In the genomic region with DNA sequence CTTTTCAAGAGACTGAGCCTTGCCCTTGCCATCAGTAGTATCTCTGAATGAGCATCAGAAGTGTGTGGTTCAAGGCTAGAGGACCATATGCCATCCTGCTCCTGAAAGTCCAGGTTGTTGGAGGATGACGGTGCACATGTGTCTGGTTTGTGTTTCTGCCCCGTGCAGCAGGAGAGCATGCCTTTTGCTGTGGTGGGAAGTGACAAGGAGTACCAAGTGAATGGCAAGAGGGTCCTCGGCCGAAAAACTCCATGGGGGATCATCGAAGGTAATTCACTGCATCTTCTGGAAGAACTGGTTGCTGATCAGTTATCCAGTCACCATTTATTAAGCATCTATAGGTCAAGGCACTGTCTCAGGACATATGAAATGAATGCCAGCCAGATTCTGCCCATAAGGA, we compare ENCODE assay signal across 22 cellular contexts. TPM values are rescaled to one million over a fixed set of nuclear protein-coding genes. Genes with fewer than 3 reads are reported as not detected.
"Had no signal": no experiment of that assay in that cellular context is flagged by ENCODE, and none has a peak within 500 bp of the region (broad histone marks: within the 10 kb centered on the region; RNA-seq: fewer than 3 reads in every experiment).

No MANE protein-coding gene starts in this region.

- H3K4me3 ChIP-seq: dorsolateral prefrontal cortex, heart left ventricle, psoas muscle, right lobe of liver, uterus had no signal

- H3K4me1 ChIP-seq: parathyroid adenoma, psoas muscle, right lobe of liver, uterus had no signal

- H3K27ac Mint-ChIP-seq: naive thymus-derived CD4-positive, alpha-beta T cell; nephron progenitor cell; stimulated activated naive B cell treated with anti-CD40 and anti-IgM and Interleukin-4, amounts not matched to agents 10 μg/mL and 1 μg/mL and 100 μg/mL, for 72 hours; stimulated activated naive CD8-positive, alpha-beta T cell treated with anti-CD3 and anti-CD28 coated beads, Interleukin-15, amount 100 ng/mL, for 72 hours had no signal

- ATAC-seq: heart left ventricle; naive thymus-derived CD4-positive, alpha-beta T cell; psoas muscle; right lobe of liver; stimulated activated naive B cell treated with anti-CD40 and anti-IgM and Interleukin-4, amounts not matched to agents 10 μg/mL and 1 μg/mL and 100 μg/mL, for 72 hours; stimulated activated naive CD8-positive, alpha-beta T cell treated with anti-CD3 and anti-CD28 coated beads, Interleukin-15, amount 100 ng/mL, for 72 hours had no signal

- H3K9me3 Mint-ChIP-seq: naive thymus-derived CD4-positive, alpha-beta T cell; nephron progenitor cell; stimulated activated naive B cell treated with anti-CD40 and anti-IgM and Interleukin-4, amounts not matched to agents 10 μg/mL and 1 μg/mL and 100 μg/mL, for 72 hours; stimulated activated naive CD8-positive, alpha-beta T cell treated with anti-CD3 and anti-CD28 coated beads, Interleukin-15, amount 100 ng/mL, for 72 hours had no signal

- H3K4me3 Mint-ChIP-seq: naive thymus-derived CD4-positive, alpha-beta T cell; nephron progenitor cell; stimulated activated naive B cell treated with anti-CD40 and anti-IgM and Interleukin-4, amounts not matched to agents 10 μg/mL and 1 μg/mL and 100 μg/mL, for 72 hours; stimulated activated naive CD8-positive, alpha-beta T cell treated with anti-CD3 and anti-CD28 coated beads, Interleukin-15, amount 100 ng/mL, for 72 hours had no signal

- H3K36me3 ChIP-seq: heart left ventricle, right lobe of liver, uterus had no signal

- H3K9me3 ChIP-seq: heart left ventricle, psoas muscle, right lobe of liver, uterus had no signal

- DNase-seq: cortex of kidney; effector CD8-positive, alpha-beta T cell; foreskin melanocyte; heart left ventricle; hippocampal formation; kidney glomerular epithelial cell; mesendoderm; naive thymus-derived CD4-positive, alpha-beta T cell; nephron progenitor cell; psoas muscle; retina; right lobe of liver; stimulated activated CD4-positive, alpha-beta T cell treated with anti-CD3 and anti-CD28 coated beads, Interleukin-2, amount 100 ng/mL, for 24 hours; stimulated activated CD4-positive, alpha-beta T cell treated with anti-CD3 and anti-CD28 coated beads, Interleukin-4, amount 100 ng/mL, for 4 hours; stimulated activated naive B cell treated with anti-CD40 and anti-IgM and Interleukin-4, amounts not matched to agents 10 μg/mL and 1 μg/mL and 100 μg/mL, for 72 hours; stimulated activated naive CD8-positive, alpha-beta T cell treated with anti-CD3 and anti-CD28 coated beads, Interleukin-15, amount 100 ng/mL, for 72 hours; substantia nigra; trophoblast cell; uterus had no signal

- H3K36me3 Mint-ChIP-seq: stimulated activated naive B cell treated with anti-CD40 and anti-IgM and Interleukin-4, amounts not matched to agents 10 μg/mL and 1 μg/mL and 100 μg/mL, for 72 hours had no signal

- H3K27me3 ChIP-seq: dorsolateral prefrontal cortex, heart left ventricle, right lobe of liver, uterus had no signal

- H3K27ac ChIP-seq: dorsolateral prefrontal cortex, heart left ventricle, parathyroid adenoma, psoas muscle, right lobe of liver, uterus had no signal

- H3K4me1 Mint-ChIP-seq: nephron progenitor cell; stimulated activated naive CD8-positive, alpha-beta T cell treated with anti-CD3 and anti-CD28 coated beads, Interleukin-15, amount 100 ng/mL, for 72 hours had no signal

RNA-seq across cellular contexts. Expression of a gene that starts 6.1 kb away (rescaled TPM):
- total RNA-seq: lung microvascular endothelial cell had no signal

RNA-seq across cellular contexts. Expression of a gene that starts 23.3 kb away (rescaled TPM):
- polyA plus RNA-seq: naive thymus-derived CD4-positive, alpha-beta T cell had no signal
